In genomic region chr1:52063192-52063591, GRCh38 we compare ENCODE assay signal across 23 cellular contexts.
"Had no signal": no experiment of that assay in that cellular context is flagged by ENCODE, and none has a peak within 500 bp of the region (broad histone marks: within the 10 kb centered on the region; RNA-seq: fewer than 3 reads in every experiment).

No MANE protein-coding gene starts in this region.

- DNase-seq: activated CD4-positive, alpha-beta memory T cell treated with anti-CD3 and anti-CD28 coated beads for 36 hours; activated CD4-positive, alpha-beta T cell treated with anti-CD3 and anti-CD28 coated beads, Interleukin-2, amount 10 ng/mL, durations not matched to agents 7 days and 5 days; activated CD4-positive, CD25-positive, alpha-beta regulatory T cell; activated gamma-delta T cell treated with Interleukin-2 at 50 U/mL for 16 hours; activated naive CD4-positive, alpha-beta T cell treated with anti-CD3 and anti-CD28 coated beads, Interleukin-2, amount 10 ng/mL, durations not matched to agents 7 days and 5 days; activated naive CD8-positive, alpha-beta T cell treated with anti-CD3 and anti-CD28 coated beads for 36 hours; activated T-cell treated with anti-CD3 and anti-CD28 coated beads for 4 hours; activated T-cell treated with anti-CD3 and anti-CD28 coated beads, Interleukin-2, amount 50 U/mL, for 48 hours; brain microvascular endothelial cell; cerebellar nuclear complex; NCI-H1105 treated with DMSO at 0.1 percent for 48 hours; NCI-H1436 treated with DMSO at 0.1 percent for 48 hours; NCI-H187; NCI-H2081; NCI-H446; NCI-H524; PC-9; SIG-M5; T-helper 2 cell; T1000 had no signal

- H3K4me2 ChIP-seq: KMS-11, PC-9 had no signal

- H3K4me3 ChIP-seq: PC-9 had no signal

- H2AFZ ChIP-seq: PC-9 had no signal

- H3K27ac ChIP-seq: brain microvascular endothelial cell, KMS-11, PC-9, VCaP had no signal

- H3K27ac Mint-ChIP-seq: activated CD4-positive, alpha-beta memory T cell treated with anti-CD3 and anti-CD28 coated beads for 36 hours; activated CD4-positive, alpha-beta T cell treated with anti-CD3 and anti-CD28 coated beads, Interleukin-2, amount 10 ng/mL, durations not matched to agents 7 days and 5 days; activated naive CD4-positive, alpha-beta T cell treated with anti-CD3 and anti-CD28 coated beads, Interleukin-2, amount 10 ng/mL, durations not matched to agents 7 days and 5 days; activated naive CD8-positive, alpha-beta T cell treated with anti-CD3 and anti-CD28 coated beads for 36 hours; activated T-helper 2 cell treated with anti-CD3 and anti-CD28 coated beads, Interferon-gamma antibody, Interleukin-2, Interleukin-4, amounts not matched to agents 10 μg/mL and 5 μg/mL and 100 μg/mL, durations not matched to agents 14 hours and 24 hours and 36 hours had no signal

- H3K9me3 Mint-ChIP-seq: activated CD4-positive, alpha-beta memory T cell treated with anti-CD3 and anti-CD28 coated beads for 36 hours; activated CD4-positive, alpha-beta T cell treated with anti-CD3 and anti-CD28 coated beads, Interleukin-2, amount 10 ng/mL, durations not matched to agents 7 days and 5 days; activated naive CD4-positive, alpha-beta T cell treated with anti-CD3 and anti-CD28 coated beads, Interleukin-2, amount 10 ng/mL, durations not matched to agents 7 days and 5 days; activated naive CD8-positive, alpha-beta T cell treated with anti-CD3 and anti-CD28 coated beads for 36 hours; activated T-helper 2 cell treated with anti-CD3 and anti-CD28 coated beads, Interferon-gamma antibody, Interleukin-2, Interleukin-4, amounts not matched to agents 10 μg/mL and 5 μg/mL and 100 μg/mL, durations not matched to agents 14 hours and 24 hours and 36 hours had no signal

- H3K27me3 Mint-ChIP-seq: activated CD4-positive, alpha-beta memory T cell treated with anti-CD3 and anti-CD28 coated beads for 36 hours; activated CD4-positive, alpha-beta T cell treated with anti-CD3 and anti-CD28 coated beads, Interleukin-2, amount 10 ng/mL, durations not matched to agents 7 days and 5 days; activated naive CD4-positive, alpha-beta T cell treated with anti-CD3 and anti-CD28 coated beads, Interleukin-2, amount 10 ng/mL, durations not matched to agents 7 days and 5 days; activated naive CD8-positive, alpha-beta T cell treated with anti-CD3 and anti-CD28 coated beads for 36 hours had no signal

- H3K4me3 Mint-ChIP-seq: activated CD4-positive, alpha-beta memory T cell treated with anti-CD3 and anti-CD28 coated beads for 36 hours; activated CD4-positive, alpha-beta T cell treated with anti-CD3 and anti-CD28 coated beads, Interleukin-2, amount 10 ng/mL, durations not matched to agents 7 days and 5 days; activated naive CD4-positive, alpha-beta T cell treated with anti-CD3 and anti-CD28 coated beads, Interleukin-2, amount 10 ng/mL, durations not matched to agents 7 days and 5 days; activated naive CD8-positive, alpha-beta T cell treated with anti-CD3 and anti-CD28 coated beads for 36 hours had no signal

- H3K27me3 ChIP-seq: brain microvascular endothelial cell had no signal
